ENCODE assay signal across 20 cellular contexts in genomic region chr16:72749091-72749490, GRCh38.
"Had no signal": no experiment of that assay in that cellular context is flagged by ENCODE, and none has a peak within 500 bp of the region (broad histone marks: within the 10 kb centered on the region; RNA-seq: fewer than 3 reads in every experiment).

No MANE protein-coding gene starts in this region.

- H3K27me3 ChIP-seq: ascending aorta, dorsolateral prefrontal cortex, gastrocnemius medialis, left lung, uterus had no signal

- H3K4me3 ChIP-seq: ascending aorta, dorsolateral prefrontal cortex, gastrocnemius medialis, left lung, lung, uterus had no signal

- H3K36me3 ChIP-seq: ascending aorta, gastrocnemius medialis, left lung, uterus had no signal

- H3K27ac ChIP-seq: ascending aorta, dorsolateral prefrontal cortex, gastrocnemius medialis, left lung, uterus had no signal

- DNase-seq: activated CD4-positive, alpha-beta T cell treated with anti-CD3 and anti-CD28 coated beads for 36 hours; activated CD4-positive, alpha-beta T cell treated with anti-CD3 and anti-CD28 coated beads, Interleukin-2, amount 50 U/mL, for 4 hours; activated CD8-positive, alpha-beta memory T cell treated with anti-CD3 and anti-CD28 coated beads for 24 hours; activated CD8-positive, alpha-beta memory T cell treated with anti-CD3 and anti-CD28 coated beads, Interleukin-2, amount 50 U/mL, for 4 hours; activated T-cell treated with anti-CD3 and anti-CD28 coated beads, Interleukin-2, amount 50 U/mL, for 24 hours; dorsolateral prefrontal cortex; effector memory CD8-positive, alpha-beta T cell; gastrocnemius medialis; hippocampal formation; kidney glomerular epithelial cell; left lung; naive thymus-derived CD4-positive, alpha-beta T cell; occipital lobe; posterior cingulate gyrus; small intestine; stimulated activated CD4-positive, alpha-beta T cell treated with anti-CD3 and anti-CD28 coated beads, Interleukin-2, amount 100 ng/mL, for 24 hours; trophoblast cell; uterus had no signal

- H3K4me1 ChIP-seq: ascending aorta, gastrocnemius medialis, left lung, uterus had no signal

- H3K9me3 ChIP-seq: ascending aorta, gastrocnemius medialis, left lung, uterus had no signal
